27 cellular contexts compared by ENCODE assay signal in the genomic region with DNA sequence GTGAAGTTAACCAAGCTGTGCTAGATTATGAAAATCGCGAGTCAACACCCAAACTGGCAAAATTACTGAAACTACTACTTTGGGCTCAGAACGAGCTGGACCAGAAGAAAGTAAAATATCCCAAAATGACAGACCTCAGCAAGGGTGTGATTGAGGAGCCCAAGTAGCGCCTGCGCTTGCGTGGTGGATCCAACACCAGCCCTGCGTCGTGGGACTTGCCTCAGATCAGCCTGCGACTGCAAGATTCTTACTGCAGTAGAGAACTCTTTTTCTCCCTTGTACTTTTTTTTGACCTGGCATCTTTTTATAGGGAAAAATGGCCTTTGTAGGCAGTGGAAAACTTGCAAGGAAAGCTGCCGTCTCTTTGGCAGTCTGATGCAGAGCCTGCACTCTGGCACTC. TPM values are rescaled to one million over a fixed set of nuclear protein-coding genes. Genes with fewer than 3 reads are reported as not detected.
"Had no signal": no experiment of that assay in that cellular context is flagged by ENCODE, and none has a peak within 500 bp of the region (broad histone marks: within the 10 kb centered on the region; RNA-seq: fewer than 3 reads in every experiment).

No MANE protein-coding gene starts in this region.

- H3K9me3 Mint-ChIP-seq: activated B cell treated with CpG ODN at 0.5 μM for 24 hours; activated CD4-positive, alpha-beta T cell treated with anti-CD3 and anti-CD28 coated beads, Interleukin-2, amount 10 ng/mL, durations not matched to agents 24 days and 14 days; activated naive CD4-positive, alpha-beta T cell treated with anti-CD3 and anti-CD28 coated beads for 36 hours; activated T-helper 1 cell treated with anti-CD3 and anti-CD28 coated beads, Interleukin-12 subunit alpha, Interleukin-12 subunit beta, Interleukin-2, Interleukin-4 antibody, amounts not matched to agents 30 ng/mL and 10 ng/mL and 1 ng/mL, durations not matched to agents 14 hours and 24 hours and 36 hours; brain; T-helper 1 cell treated with Interleukin-12 subunit alpha and Interleukin-12 subunit beta and Interleukin-4 antibody, amounts not matched to agents 30 μg/mL and 1 μg/mL, for 36 hours had no signal

- H3K27ac Mint-ChIP-seq: activated B cell treated with CpG ODN at 0.5 μM for 24 hours; activated CD4-positive, alpha-beta memory T cell treated with anti-CD3 and anti-CD28 coated beads for 36 hours; activated CD4-positive, alpha-beta T cell treated with anti-CD3 and anti-CD28 coated beads, Interleukin-2, amount 10 ng/mL, durations not matched to agents 24 days and 14 days; activated naive CD4-positive, alpha-beta T cell treated with anti-CD3 and anti-CD28 coated beads for 36 hours; brain; T-helper 1 cell treated with Interleukin-12 subunit alpha and Interleukin-12 subunit beta and Interleukin-4 antibody, amounts not matched to agents 30 μg/mL and 1 μg/mL, for 36 hours had no signal

- H3K9me3 ChIP-seq: MG63 had no signal

- H3K27me3 Mint-ChIP-seq: activated B cell treated with CpG ODN at 0.5 μM for 24 hours; activated CD4-positive, alpha-beta memory T cell treated with anti-CD3 and anti-CD28 coated beads for 36 hours; activated CD4-positive, alpha-beta T cell treated with anti-CD3 and anti-CD28 coated beads, Interleukin-2, amount 10 ng/mL, durations not matched to agents 24 days and 14 days; brain had no signal

- H3K4me3 ChIP-seq: cardiac muscle cell, MG63 had no signal

- DNase-seq: activated B cell treated with CpG ODN at 0.5 μM for 24 hours; activated CD4-positive, alpha-beta memory T cell treated with anti-CD3 and anti-CD28 coated beads for 36 hours; activated CD4-positive, alpha-beta T cell treated with anti-CD3 and anti-CD28 coated beads for 1 hour; activated CD4-positive, alpha-beta T cell treated with anti-CD3 and anti-CD28 coated beads, Interleukin-2, amount 10 ng/mL, durations not matched to agents 24 days and 14 days; activated CD8-positive, alpha-beta memory T cell treated with anti-CD3 and anti-CD28 coated beads for 24 hours; activated effector memory CD4-positive, alpha-beta T cell treated with anti-CD3 and anti-CD28 coated beads, Interleukin-2, amount 50 U/mL, for 16 hours; activated naive CD4-positive, alpha-beta T cell treated with anti-CD3 and anti-CD28 coated beads for 36 hours; amygdala; MG63; MV-4-11; NCI-H1092 treated with DMSO at 0.1 percent for 48 hours; NCI-H1417 treated with DMSO at 0.1 percent for 48 hours; NCI-H1694 treated with DMSO at 0.1 percent for 48 hours; NCI-H2029 treated with DMSO at 0.1 percent for 48 hours; NCI-H510A treated with DMSO at 0.1 percent for 48 hours; NCI-H69; NK-92 treated with Interleukin-12 subunit alpha and Interleukin-12 subunit beta, amount 100 ng/mL, for 24 hours; OCI-M1; RPMI8226; SHP77 treated with DMSO at 0.1 percent for 48 hours had no signal

- H3K27me3 ChIP-seq: cardiac muscle cell, MG63 had no signal

- H3K4me3 Mint-ChIP-seq: activated B cell treated with CpG ODN at 0.5 μM for 24 hours; activated CD4-positive, alpha-beta memory T cell treated with anti-CD3 and anti-CD28 coated beads for 36 hours; activated CD4-positive, alpha-beta T cell treated with anti-CD3 and anti-CD28 coated beads, Interleukin-2, amount 10 ng/mL, durations not matched to agents 24 days and 14 days; activated naive CD4-positive, alpha-beta T cell treated with anti-CD3 and anti-CD28 coated beads for 36 hours; activated T-helper 1 cell treated with anti-CD3 and anti-CD28 coated beads, Interleukin-12 subunit alpha, Interleukin-12 subunit beta, Interleukin-2, Interleukin-4 antibody, amounts not matched to agents 30 ng/mL and 10 ng/mL and 1 ng/mL, durations not matched to agents 14 hours and 24 hours and 36 hours; T-helper 1 cell treated with Interleukin-12 subunit alpha and Interleukin-12 subunit beta and Interleukin-4 antibody, amounts not matched to agents 30 μg/mL and 1 μg/mL, for 36 hours had no signal

- ATAC-seq: HepG2, Panc1 had no signal

- H3K27ac ChIP-seq: cardiac muscle cell had no signal

RNA-seq across cellular contexts. Expression of a gene that starts 7.8 kb away (rescaled TPM):
- total RNA-seq: SK-MEL-5 had no signal
